In the genomic region with DNA sequence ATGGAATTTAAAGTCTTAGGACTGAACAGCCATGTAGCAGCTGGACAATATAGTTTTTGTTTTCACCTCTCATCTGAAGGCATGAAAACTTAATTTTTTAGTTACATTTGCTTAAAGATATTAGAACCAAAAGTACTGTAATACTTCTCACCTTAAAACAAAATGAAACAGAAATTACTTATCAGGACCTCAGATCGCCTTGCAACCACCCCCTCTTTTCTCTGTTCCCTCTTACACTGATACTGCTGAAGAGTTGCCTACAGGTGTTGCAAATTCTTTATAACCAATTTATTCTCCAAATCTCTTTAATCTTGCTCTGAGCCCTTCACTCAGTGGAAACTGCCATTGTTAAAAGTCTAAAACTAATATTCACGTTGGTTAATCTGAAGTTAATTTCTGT, we compare ENCODE assay signal across 16 cellular contexts.
A peak's percentile ranks its signal among the peaks of the same experiment; 100 is the strongest.
DNase-seq lines count a peak whose midpoint lies in the region; ATAC-seq and TF ChIP-seq lines count a peak whose summit lies in the region.
"Had no signal": no experiment of that assay in that cellular context is flagged by ENCODE, and none has a peak within 500 bp of the region (broad histone marks: within the 10 kb centered on the region; RNA-seq: fewer than 3 reads in every experiment).

No MANE protein-coding gene starts in this region.

- no peaks in the 10 kb centered on the region for H3K4me1 Mint-ChIP-seq in activated CD4-positive, alpha-beta T cell treated with anti-CD3 and anti-CD28 coated beads, Interleukin-2, amount 10 ng/mL, durations not matched to agents 7 days and 5 days
- no peaks in the 10 kb centered on the region for H3K4me1 Mint-ChIP-seq in endothelial cell (ENCODE audit: unreplicated experiment)
- H3K4me1 Mint-ChIP-seq: central memory CD8-positive, alpha-beta T cell had no signal

- no peak for TF ChIP-seq CTCF in endothelial cell (IDR thresholded peaks at IDR 0.05; ENCODE audit: unreplicated experiment)

- POLR2A ChIA-PET in activated CD4-positive, alpha-beta T cell treated with anti-CD3 and anti-CD28 coated beads, Interleukin-2, amount 10 ng/mL, durations not matched to agents 7 days and 5 days (lab: Charles Lee), result no interaction called here

- CTCF ChIA-PET in activated CD4-positive, alpha-beta T cell treated with anti-CD3 and anti-CD28 coated beads, Interleukin-2, amount 10 ng/mL, durations not matched to agents 7 days and 5 days (lab: Charles Lee), result no interaction called here

- H3K36me3 Mint-ChIP-seq in activated CD4-positive, alpha-beta T cell treated with anti-CD3 and anti-CD28 coated beads, Interleukin-2, amount 10 ng/mL, durations not matched to agents 7 days and 5 days (ENCODE audit: low read depth), result no peaks in the 10 kb centered on the region
- H3K36me3 Mint-ChIP-seq in endothelial cell (ENCODE audit: low read depth, unreplicated experiment), result no peaks in the 10 kb centered on the region

- H3K27me3 Mint-ChIP-seq in activated CD4-positive, alpha-beta T cell treated with anti-CD3 and anti-CD28 coated beads, Interleukin-2, amount 10 ng/mL, durations not matched to agents 7 days and 5 days, result no peaks in the 10 kb centered on the region
- peaks cover 3% of the 10 kb centered on the region for H3K27me3 Mint-ChIP-seq in endothelial cell (ENCODE audit: unreplicated experiment)
- H3K27me3 Mint-ChIP-seq: central memory CD8-positive, alpha-beta T cell had no signal

- DNase-seq in activated CD4-positive, alpha-beta T cell treated with anti-CD3 and anti-CD28 coated beads, Interleukin-2, amount 10 ng/mL, durations not matched to agents 7 days and 5 days, result no peak
- DNase-seq in endothelial cell (ENCODE audit: low spot score) (no peak), NCI-H510A treated with DMSO at 0.1 percent for 48 hours (lab: John Stamatoyannopoulos, UW) (no peak)
- DNase-seq in stimulated activated naive CD4-positive, alpha-beta T cell (lab: John Stamatoyannopoulos, UW), result no peak
- DNase-seq: activated CD4-positive, alpha-beta T cell treated with anti-CD3 and anti-CD28 coated beads, Interleukin-2, amount 50 U/mL, for 4 hours; activated naive CD4-positive, alpha-beta T cell treated with anti-CD3 and anti-CD28 coated beads for 36 hours; DMS79; GM23248; stimulated activated CD4-positive, alpha-beta T cell treated with anti-CD3 and anti-CD28 coated beads, Interleukin-15, amount 100 ng/mL, for 24 hours; T-helper 1 cell had no signal

- H3K27ac Mint-ChIP-seq in activated CD4-positive, alpha-beta T cell treated with anti-CD3 and anti-CD28 coated beads, Interleukin-2, amount 10 ng/mL, durations not matched to agents 7 days and 5 days, result no peak overlapping the region
- no peak overlapping the region for H3K27ac Mint-ChIP-seq in endothelial cell (ENCODE audit: unreplicated experiment)
- H3K27ac Mint-ChIP-seq: activated naive CD4-positive, alpha-beta T cell treated with anti-CD3 and anti-CD28 coated beads for 36 hours had no signal

- H3K9me3 Mint-ChIP-seq in activated CD4-positive, alpha-beta T cell treated with anti-CD3 and anti-CD28 coated beads, Interleukin-2, amount 10 ng/mL, durations not matched to agents 7 days and 5 days, result peaks cover 12% of the 10 kb centered on the region
- no peaks in the 10 kb centered on the region for H3K9me3 Mint-ChIP-seq in endothelial cell (ENCODE audit: unreplicated experiment)

- ATAC-seq in GM18498 (IDR thresholded peaks at IDR 0.05; ENCODE audit: unreplicated experiment) (peak; percentile 99), GM19397 (IDR thresholded peaks at IDR 0.05; ENCODE audit: unreplicated experiment) (peak; percentile 86), HG02642 (IDR thresholded peaks at IDR 0.05; ENCODE audit: poor library complexity, unreplicated experiment) (peak; percentile 98), HG03196 (IDR thresholded peaks at IDR 0.05; ENCODE audit: unreplicated experiment) (peak; percentile 98)
- ATAC-seq: esophagus mucosa had no signal

- H3K4me3 Mint-ChIP-seq in activated CD4-positive, alpha-beta T cell treated with anti-CD3 and anti-CD28 coated beads, Interleukin-2, amount 10 ng/mL, durations not matched to agents 7 days and 5 days, result no peak overlapping the region
- H3K4me3 Mint-ChIP-seq in endothelial cell (ENCODE audit: unreplicated experiment), result no peak overlapping the region
- H3K4me3 Mint-ChIP-seq: activated naive CD4-positive, alpha-beta T cell treated with anti-CD3 and anti-CD28 coated beads for 36 hours; central memory CD8-positive, alpha-beta T cell had no signal
